ENCODE assay signal across 24 cellular contexts in the genomic region with DNA sequence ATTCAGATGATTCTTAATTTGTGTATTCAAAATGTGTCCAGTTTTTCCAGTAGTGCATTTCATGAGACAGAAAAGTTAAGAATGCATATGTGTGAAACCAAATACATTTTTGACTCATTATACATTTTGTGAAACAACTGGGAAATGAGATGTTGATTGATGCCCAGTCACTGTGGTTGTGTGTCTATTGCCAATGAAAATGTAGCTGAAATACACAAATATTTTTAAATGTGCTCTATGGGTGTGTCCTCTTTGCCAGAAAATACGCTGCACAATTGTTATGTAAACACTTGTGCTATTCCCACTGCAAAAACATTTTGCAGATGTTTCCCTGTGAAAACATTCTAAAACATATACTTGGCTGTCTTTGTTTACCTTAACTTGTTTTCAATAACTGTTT.
DNase-seq lines count a peak whose midpoint lies in the region; ATAC-seq and TF ChIP-seq lines count a peak whose summit lies in the region.
"Had no signal": no experiment of that assay in that cellular context is flagged by ENCODE, and none has a peak within 500 bp of the region (broad histone marks: within the 10 kb centered on the region; RNA-seq: fewer than 3 reads in every experiment).

No MANE protein-coding gene starts in this region.

- TF ChIP-seq CTCF in gastrocnemius medialis (IDR thresholded peaks at IDR 0.05 in 4 of 5, conservative IDR thresholded peaks at IDR 0.05 in 1 of 5): no peak

- no peaks in the 10 kb centered on the region for H3K9me3 ChIP-seq in GM23248 (ENCODE audit: low read depth)
- no peaks in the 10 kb centered on the region for H3K9me3 ChIP-seq in gastrocnemius medialis
- H3K9me3 ChIP-seq: body of pancreas, psoas muscle, upper lobe of left lung had no signal

- no peak for TF ChIP-seq POLR2A in gastrocnemius medialis (IDR thresholded peaks at IDR 0.05)

- H3K27me3 ChIP-seq in ACC112 (ENCODE audit: insufficient read depth, low read length): no peaks in the 10 kb centered on the region
- no peaks in the 10 kb centered on the region for H3K27me3 ChIP-seq in GM23248 (replicated peaks; ENCODE audit: insufficient read depth)
- no peaks in the 10 kb centered on the region for H3K27me3 ChIP-seq in gastrocnemius medialis
- H3K27me3 ChIP-seq: body of pancreas, upper lobe of left lung had no signal

- WGBS in GM23248 (ENCODE audit: low coverage in 1 of 2, low lambda C conversion rate in 2 of 2, missing lambda C conversion rate in 2 of 2), 2 experiments: 20 to 28% methylated on average over 1 of the region's 1 CpG

- H3K79me2 ChIP-seq in ACC112 (ENCODE audit: control insufficient read depth, insufficient read depth, low read length, unreplicated experiment): no peaks in the 10 kb centered on the region
- no peaks in the 10 kb centered on the region for H3K79me2 ChIP-seq in GM23248 (ENCODE audit: insufficient read depth)

- H3K9ac ChIP-seq in GM23248: no peak overlapping the region

- H3F3A ChIP-seq in GM23248 (ENCODE audit: insufficient read depth): peaks cover 11% of the 10 kb centered on the region; the same call in 1 of the 2 replicates

- no peaks in the 10 kb centered on the region for H3K9me2 ChIP-seq in GM23248 (ENCODE audit: insufficient read depth)

- H2AFZ ChIP-seq in ACC112 (ENCODE audit: low read length, unreplicated experiment) (peak overlapping the region; percentile 45), GM23248 (peak overlapping the region; percentile 26)

- no peak overlapping the region for H3K4me3 ChIP-seq in ACC112 (ENCODE audit: low read depth, low read length)
- no peak overlapping the region for H3K4me3 ChIP-seq in GM23248
- H3K4me3 ChIP-seq in gastrocnemius medialis: no peak overlapping the region
- H3K4me3 ChIP-seq: body of pancreas, heart left ventricle, psoas muscle, upper lobe of left lung had no signal

- intact Hi-C loops in gastrocnemius medialis (cut with DNase I; ENCODE audit: low total_unique reads): no loop called here

- H4K20me1 ChIP-seq in GM23248 (ENCODE audit: insufficient read depth): no peaks in the 10 kb centered on the region

- in situ Hi-C loops in GM23248 (cut with MboI) (no loop called here), gastrocnemius medialis (cut with MboI; ENCODE audit: low sequenced_read_pairs in 4 of 4) (no loop called here)

- H3K4me1 ChIP-seq in ACC112 (ENCODE audit: control insufficient read depth, insufficient read depth, low read length, unreplicated experiment): peaks cover 12% of the 10 kb centered on the region
- peaks cover 18% of the 10 kb centered on the region for H3K4me1 ChIP-seq in GM23248 (ENCODE audit: insufficient read depth)
- H3K4me1 ChIP-seq in gastrocnemius medialis: no peaks in the 10 kb centered on the region
- H3K4me1 ChIP-seq: heart left ventricle, psoas muscle had no signal

- H3K4me2 ChIP-seq in GM23248 (ENCODE audit: unreplicated experiment): peak overlapping the region; percentile 22

- peak; percentile 33 for DNase-seq in GM23248
- DNase-seq in amniotic epithelial cell (ENCODE audit: low read depth): peak; percentile 9
- peak; percentile 16 for DNase-seq in fibroblast of the conjunctiva (ENCODE audit: low read depth)
- no peak for DNase-seq in NCI-H524 (lab: John Stamatoyannopoulos, UW)
- no peak for DNase-seq in left lobe of liver (ENCODE audit: low spot score)
- no peak for DNase-seq in gastrocnemius medialis
- DNase-seq: activated CD4-positive, alpha-beta memory T cell treated with anti-CD3 and anti-CD28 coated beads for 36 hours; activated gamma-delta T cell; body of pancreas; C1 segment of cervical spinal cord; Calu3; effector CD8-positive, alpha-beta T cell; heart left ventricle; mammary epithelial cell; NCI-H2107; psoas muscle; stimulated activated CD4-positive, alpha-beta T cell treated with anti-CD3 and anti-CD28 coated beads, Interleukin-1b, Interleukin-23, amount 100 ng/mL, for 48 hours; substantia nigra; upper lobe of left lung had no signal

- H3K36me3 ChIP-seq in ACC112 (ENCODE audit: insufficient read depth, low read length) (no peaks in the 10 kb centered on the region), GM23248 (ENCODE audit: low read depth) (no peaks in the 10 kb centered on the region), gastrocnemius medialis (no peaks in the 10 kb centered on the region)
- H3K36me3 ChIP-seq: heart left ventricle, upper lobe of left lung had no signal

- ATAC-seq in GM21423 (IDR thresholded peaks at IDR 0.05; ENCODE audit: unreplicated experiment) (no peak), left lobe of liver (no peak), gastrocnemius medialis (no peak)
- ATAC-seq: activated CD4-positive, CD25-positive, alpha-beta regulatory T cell treated with anti-CD3 and anti-CD28 coated beads, Interleukin-2, amount 50 U/mL, for 24 hours; body of pancreas; esophagus mucosa; heart left ventricle; psoas muscle had no signal

- H3K27ac ChIP-seq in ACC112 (ENCODE audit: low read depth, low read length) (no peak overlapping the region), GM23248 (no peak overlapping the region), gastrocnemius medialis (no peak overlapping the region)
- H3K27ac ChIP-seq: body of pancreas, heart left ventricle, psoas muscle, RWPE1, upper lobe of left lung had no signal

Comparison
In these comparisons a context has a peak if more than half of its experiments do, and no peak if none do; other contexts are left out.
1. DNase-seq: peak in GM23248 (single experiment), amniotic epithelial cell (single experiment) and fibroblast of the conjunctiva (single experiment); none in NCI-H524 (0 of 2), left lobe of liver (single experiment) and gastrocnemius medialis (0 of 2).